Comparison of ENCODE assay signal across 10 cellular contexts in the genomic region with DNA sequence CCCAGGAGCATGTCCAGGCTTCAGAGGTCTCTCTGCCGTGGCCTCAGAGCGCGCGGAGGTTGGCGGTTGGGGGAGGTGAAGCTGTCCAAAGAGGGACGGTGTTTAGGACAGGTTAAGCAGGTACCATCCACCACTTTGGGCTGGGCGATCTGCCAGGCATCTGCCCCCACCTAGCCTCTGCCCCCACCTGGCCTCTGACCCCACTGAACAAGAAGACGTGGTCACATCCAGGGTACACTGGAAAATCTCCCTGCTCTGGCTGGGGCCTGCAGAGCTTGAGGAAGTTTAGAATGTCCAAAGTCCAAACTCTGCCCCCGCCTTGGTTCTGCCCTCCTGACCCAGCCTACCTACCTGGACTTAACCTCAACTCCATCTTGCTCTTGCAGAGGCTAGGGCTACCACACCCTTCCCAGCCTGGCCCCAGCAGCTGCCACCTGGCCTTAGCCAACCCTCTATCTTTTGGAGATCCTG. TPM values are rescaled to one million over a fixed set of nuclear protein-coding genes. Genes with fewer than 3 reads are reported as not detected.
A peak's percentile ranks its signal among the peaks of the same experiment; 100 is the strongest.
DNase-seq lines count a peak whose midpoint lies in the region; ATAC-seq, FAIRE-seq and TF ChIP-seq lines count a peak whose summit lies in the region.
"Had no signal": no experiment of that assay in that cellular context is flagged by ENCODE, and none has a peak within 500 bp of the region (broad histone marks: within the 10 kb centered on the region; RNA-seq: fewer than 3 reads in every experiment).

No MANE protein-coding gene starts in this region.

- no peaks in the 10 kb centered on the region for H3K9me3 Mint-ChIP-seq in nephron

- no peak overlapping the region for H3K23ac ChIP-seq in H1 (ENCODE audit: insufficient read length)

- H2BK120ac ChIP-seq in H1 (replicated peaks; ENCODE audit: low read depth, low read length), result no peak overlapping the region

- H3K9ac ChIP-seq in H1 (replicated peaks in 1 of 4; ENCODE audit: extremely low read depth in 1 of 4, low read depth in 3 of 4, low read length in 3 of 4), result no peak overlapping the region

- no peak overlapping the region for H2AK5ac ChIP-seq in H1 (ENCODE audit: low read depth, low read length)

- H3K18ac ChIP-seq in H1 (ENCODE audit: extremely low read depth, low read length), result no peak overlapping the region

- TF ChIP-seq POLR2A in H1 (IDR thresholded peaks at IDR 0.05; ENCODE audit: control extremely low read depth in 1 of 2, low read depth in 2 of 2, low read length in 2 of 2) (no peak), lower leg skin (IDR thresholded peaks at IDR 0.05) (no peak)

- H4K91ac ChIP-seq in H1 (replicated peaks; ENCODE audit: insufficient read length, low read length), result no peak overlapping the region

- no peak for TF ChIP-seq RAD21 in H1 (IDR thresholded peaks at IDR 0.05 in 1 of 2, conservative IDR thresholded peaks at IDR 0.05 in 1 of 2; ENCODE audit: low read depth in 2 of 2, low read length in 2 of 2)

- H3K9me3 ChIP-seq in AG04450 (ENCODE audit: control insufficient read depth, insufficient read depth, low read length) (no peaks in the 10 kb centered on the region), MG63 (no peaks in the 10 kb centered on the region), H1 (ENCODE audit: insufficient read depth in 2 of 2, low read depth in 1 of 2, low read length in 1 of 2) (no peaks in the 10 kb centered on the region)
- H3K9me3 ChIP-seq: HAP-1 had no signal

- H3K4ac ChIP-seq in H1 (replicated peaks; ENCODE audit: insufficient read length, low read depth, low read length), result no peak overlapping the region

- H3K79me1 ChIP-seq in H1 (ENCODE audit: low read depth, low read length), result peaks cover 2% of the 10 kb centered on the region; the same call in 1 of the 2 replicates

- no peak overlapping the region for H2BK20ac ChIP-seq in H1 (ENCODE audit: low read length)

- H3K27ac ChIP-seq in AG04450 (ENCODE audit: low read depth, low read length) (peak overlapping the region; percentile 21), H1 (ENCODE audit: low read depth, low read length) (no peak overlapping the region)

- H3K4me1 ChIP-seq in H1 (replicated peaks in 1 of 4; ENCODE audit: control insufficient read depth in 3 of 4, insufficient read depth in 4 of 4, low read length in 3 of 4), result peaks cover 3 to 11% (median 5%) of the 10 kb centered on the region in 4 experiments; a peak in 6 of 7 replicates
- H3K4me1 ChIP-seq: HAP-1 had no signal

- no peak overlapping the region for H4K5ac ChIP-seq in H1 (ENCODE audit: insufficient read length, low read depth, low read length)

- H3K56ac ChIP-seq in H1 (replicated peaks; ENCODE audit: insufficient read length, low read depth, low read length), result no peak overlapping the region

- POLR2A ChIA-PET in AG04450 (lab: Yijun Ruan, JAX), result interaction anchor here (1.0 to 2.9 kb wide), 3 partner anchors 24 to 144 kb away, joined by 3 to 16 read pairs (median 7); partner anchors contain the start of gene COL1A1
- POLR2A ChIA-PET in H1 (lab: Charles Lee; ENCODE audit: partially characterized antibody), result interaction anchor here (1.0 to 3.7 kb wide), 6 partner anchors 13 to 29 kb away, joined by 3 to 23 read pairs (median 6); no protein-coding TSS in a partner anchor

- no peak overlapping the region for H2BK15ac ChIP-seq in H1 (ENCODE audit: low read length)

- no peak overlapping the region for H3K14ac ChIP-seq in H1 (ENCODE audit: insufficient read length)

- FAIRE-seq in H1 (lab: Jason Lieb, UNC), result no peak
- FAIRE-seq: islet of Langerhans had no signal

- peaks cover 13% of the 10 kb centered on the region for H3K27me3 Mint-ChIP-seq in nephron (ENCODE audit: low read depth)

- CTCF ChIA-PET in AG04450 (lab: Charles Lee), result interaction anchor here (1.0 to 1.4 kb wide), 3 partner anchors 20 to 37 kb away, joined by 3 to 8 read pairs (median 3); no protein-coding TSS in a partner anchor
- CTCF ChIA-PET in H1 (lab: Charles Lee; ENCODE audit: partially characterized antibody), result interaction anchor here (0.6 to 14.6 kb wide), 13 partner anchors 10 to 1103 kb away, joined by 3 to 169 read pairs (median 7); partner anchors contain the start of gene PDK2

- H3K4me3 ChIP-seq in AG04450 (ENCODE audit: low read depth, low read length) (peak overlapping the region; percentile 77), MG63 (peak overlapping the region; percentile 89), H1 (ENCODE audit: extremely low read depth in 1 of 4, insufficient read depth in 2 of 4, low read depth in 3 of 4, low read length in 4 of 4) (peak overlapping the region in 3 of 4 experiments; percentile 37 to 65 (median 54); a peak in 4 of 8 replicates), lower leg skin (ENCODE audit: low read depth, poor library complexity, severe bottlenecking) (no peak overlapping the region)

- intact Hi-C loops in lower leg skin (cut with DNase I; ENCODE audit: low total_unique reads), result no loop called here

- no peak for TF ChIP-seq EP300 in H1 (IDR thresholded peaks at IDR 0.05; ENCODE audit: borderline replicate concordance in 1 of 2, low read depth in 2 of 2, low read length in 2 of 2)

- peak overlapping the region; percentile 70 to 89 for H3K4me2 ChIP-seq in H1 (ENCODE audit: insufficient read depth in 1 of 2, low read depth in 2 of 2, low read length in 2 of 2)

- H4K8ac ChIP-seq in H1 (ENCODE audit: extremely low read depth, insufficient read depth, low read length), result no peak overlapping the region

- H3K23me2 ChIP-seq in H1 (ENCODE audit: low read depth, low read length), result peaks cover 15% of the 10 kb centered on the region

- H2AFZ ChIP-seq in H1 (ENCODE audit: low read length), result no peak overlapping the region

- H3K4me3 Mint-ChIP-seq in nephron, result peak overlapping the region; percentile 85 to 94 (median 93)

- H3K36me3 ChIP-seq in MG63 (peaks cover 48% of the 10 kb centered on the region), H1 (ENCODE audit: control insufficient read depth in 2 of 4, insufficient read depth in 4 of 4, low read length in 3 of 4) (no peaks in the 10 kb centered on the region)
- H3K36me3 ChIP-seq: HAP-1 had no signal

- H3K27ac Mint-ChIP-seq in nephron, result peak overlapping the region; percentile 53 to 81 (median 76)

- peaks cover 79% of the 10 kb centered on the region for H3K4me1 Mint-ChIP-seq in nephron

- H2BK12ac ChIP-seq in H1 (ENCODE audit: low read depth, low read length), result no peak overlapping the region; the same call in 1 of the 2 replicates

- H4K20me1 ChIP-seq in H1 (replicated peaks in 1 of 2; ENCODE audit: control insufficient read depth in 1 of 2, insufficient read depth in 2 of 2, low read length in 2 of 2), result peaks cover 0 to 2% of the 10 kb centered on the region in 2 experiments

- 87% methylated on average over 9 of the region's 9 CpGs; no CpG with 5 or more reads in 1 of the 2 experiments for WGBS in H1 (ENCODE audit: extremely low coverage in 1 of 2, insufficient coverage in 1 of 2, insufficient read length in 1 of 2, insufficient replicate concordance in 2 of 2, low coverage in 1 of 2, low lambda C conversion rate in 2 of 2, missing lambda C conversion rate in 1 of 2), 2 experiments
- WGBS in lower leg skin, 2 donors, result 59 to 66% methylated on average over 8 to 9 of the region's 9 CpGs

- no peak overlapping the region for H2BK5ac ChIP-seq in H1 (ENCODE audit: low read depth, low read length)

- no peaks in the 10 kb centered on the region for H3K79me2 ChIP-seq in H1 (ENCODE audit: control insufficient read depth in 1 of 2, insufficient read depth in 2 of 2, low read length in 2 of 2)

- no peak for TF ChIP-seq CTCF in AG04450 (IDR thresholded peaks at IDR 0.05; ENCODE audit: low read depth, low read length)
- TF ChIP-seq CTCF in H1 (IDR thresholded peaks at IDR 0.05; ENCODE audit: control extremely low read depth in 1 of 3, insufficient read depth in 1 of 3, low read depth in 1 of 3, low read length in 3 of 3), result no peak
- TF ChIP-seq CTCF in nephron (IDR thresholded peaks at IDR 0.05; ENCODE audit: unreplicated experiment in 3 of 3), result no peak
- TF ChIP-seq CTCF in lower leg skin (IDR thresholded peaks at IDR 0.05), result no peak

- H3K27me3 ChIP-seq in AG04450 (ENCODE audit: control insufficient read depth, insufficient read depth, low read length) (no peaks in the 10 kb centered on the region), MG63 (no peaks in the 10 kb centered on the region), H1 (replicated peaks in 1 of 4; ENCODE audit: control insufficient read depth in 3 of 4, extremely low read depth in 1 of 4, insufficient read depth in 3 of 4, low read length in 3 of 4) (peaks cover 0 to 13% (median 11%) of the 10 kb centered on the region in 4 experiments; a peak in 5 of 7 replicates)

- ATAC-seq in HG03565 (IDR thresholded peaks at IDR 0.05; ENCODE audit: unreplicated experiment), result no peak
- no peak for ATAC-seq in HG03095 (IDR thresholded peaks at IDR 0.05; ENCODE audit: unreplicated experiment)

- H3K36me3 Mint-ChIP-seq in nephron (ENCODE audit: low read depth), result no peaks in the 10 kb centered on the region

- no peak for DNase-seq in AG04450 (ENCODE audit: low read depth, low spot score)
- no peak for DNase-seq in MG63
- DNase-seq in H1 (ENCODE audit: low read depth in 1 of 2, low spot score in 2 of 2), result no peak
- DNase-seq in lower leg skin (ENCODE audit: low spot score in 2 of 2), result no peak
- DNase-seq in NCI-H187 treated with DMSO at 0.1 percent for 48 hours (lab: John Stamatoyannopoulos, UW), result no peak

RNA-seq across cellular contexts. Expression of gene ITGA3, which starts 1.6 kb away (rescaled TPM):
- polyA plus RNA-seq in AG04450 (2011; rRNA removed) (39.9 and 62.4 TPM in 2 replicates), H1 (2011; rRNA removed) (24.0 and 34.4 TPM in 2 replicates)
- 101 and 116 TPM in 2 replicates for polyA minus RNA-seq in AG04450 (2011; rRNA and poly(A)+ RNA removed)
- total RNA-seq in MG63 (2014; rRNA removed; shearing (Covaris generic); ENCODE audit: low replicate concordance), result 162 and 248 TPM in 2 replicates
- 21.7 and 24.2 TPM in 2 replicates for total RNA-seq in H1 (2021; fragmentation: NEBNext Ultra II Directional; extraction: Animal tissue kit (Norgen Biotek cat#: 25700))
- 23.6 TPM for polyA plus RNA-seq in H1 (2011; cell fraction: cytosol; rRNA removed)
- 46.6 TPM for polyA plus RNA-seq in H1 (2011; cell fraction: nucleus; rRNA removed)
- 22.1 to 30.6 TPM (median 25.9 TPM) in 4 replicates for polyA plus RNA-seq in H1 (2012, experiment 1 of 2)
- 18.4 TPM for polyA plus RNA-seq in H1 (2012, experiment 2 of 2)
- polyA plus RNA-seq in H1 (2013, experiment 1 of 2), result 35.2 TPM
- polyA plus RNA-seq in H1 (2013, experiment 2 of 2), result 29.2 TPM
- 24.6 and 29.1 TPM in 2 replicates for polyA minus RNA-seq in H1 (2011; rRNA and poly(A)+ RNA removed)
- polyA minus RNA-seq in H1 (2011; cell fraction: cytosol; rRNA and poly(A)+ RNA removed), result 32.7 TPM
- 31.4 TPM for polyA minus RNA-seq in H1 (2011; cell fraction: nucleus; rRNA and poly(A)+ RNA removed)
- total RNA-seq in lower leg skin, result 100 to 1,000 TPM in 3 of 4 donors, 10 to 100 TPM in 1; 99.7 to 148 (median 121) TPM

RNA-seq across cellular contexts. Expression of gene PDK2, which starts 37.6 kb away (rescaled TPM):
- 62.4 and 81.7 TPM in 2 replicates for polyA plus RNA-seq in AG04450 (2011; rRNA removed)
- polyA minus RNA-seq in AG04450 (2011; rRNA and poly(A)+ RNA removed), result 87.6 and 106 TPM in 2 replicates
- total RNA-seq in MG63 (2014; rRNA removed; shearing (Covaris generic); ENCODE audit: low replicate concordance), result 16.9 and 25.8 TPM in 2 replicates
- total RNA-seq in H1 (2021; fragmentation: NEBNext Ultra II Directional; extraction: Animal tissue kit (Norgen Biotek cat#: 25700)), result 17.8 and 18.3 TPM in 2 replicates
- polyA plus RNA-seq in H1 (2011; rRNA removed), result 121 and 154 TPM in 2 replicates
- 49.3 TPM for polyA plus RNA-seq in H1 (2011; cell fraction: cytosol; rRNA removed)
- polyA plus RNA-seq in H1 (2011; cell fraction: nucleus; rRNA removed), result 74.7 TPM
- polyA plus RNA-seq in H1 (2012, experiment 1 of 2), result 14.5 to 28.8 TPM (median 21.8 TPM) in 4 replicates
- polyA plus RNA-seq in H1 (2012, experiment 2 of 2), result 16.0 TPM
- 17.4 TPM for polyA plus RNA-seq in H1 (2013, experiment 1 of 2)
- 17.7 TPM for polyA plus RNA-seq in H1 (2013, experiment 2 of 2)
- 63.4 and 70.8 TPM in 2 replicates for polyA minus RNA-seq in H1 (2011; rRNA and poly(A)+ RNA removed)
- 22.0 TPM for polyA minus RNA-seq in H1 (2011; cell fraction: cytosol; rRNA and poly(A)+ RNA removed)
- polyA minus RNA-seq in H1 (2011; cell fraction: nucleus; rRNA and poly(A)+ RNA removed), result 45.0 TPM
- 10 to 100 TPM; 35.6 to 86.6 (median 57.0) TPM for total RNA-seq in lower leg skin
